1 cellular context compared by ENCODE assay signal in genomic region chr22:23386822-23387580, GRCh38.
TF ChIP-seq lines count a peak whose summit lies in the region.

No MANE protein-coding gene starts in this region.

TF ChIP-seq in SK-N-SH, 30 proteins besides CTCF, POLR2A, EP300 and RAD21 (continued from another document):
- TF ChIP-seq PBX3 (IDR thresholded peaks at IDR 0.05) (no peak), ZBTB33 (IDR thresholded peaks at IDR 0.05; ENCODE audit: borderline replicate concordance, low read depth) (no peak), IRF3 (IDR thresholded peaks at IDR 0.05; ENCODE audit: low read depth, low read length) (no peak)
TF ChIP-seq in SK-N-SH: peak in this region for 0.
